ENCODE assay signal across 17 cellular contexts in the genomic region with DNA sequence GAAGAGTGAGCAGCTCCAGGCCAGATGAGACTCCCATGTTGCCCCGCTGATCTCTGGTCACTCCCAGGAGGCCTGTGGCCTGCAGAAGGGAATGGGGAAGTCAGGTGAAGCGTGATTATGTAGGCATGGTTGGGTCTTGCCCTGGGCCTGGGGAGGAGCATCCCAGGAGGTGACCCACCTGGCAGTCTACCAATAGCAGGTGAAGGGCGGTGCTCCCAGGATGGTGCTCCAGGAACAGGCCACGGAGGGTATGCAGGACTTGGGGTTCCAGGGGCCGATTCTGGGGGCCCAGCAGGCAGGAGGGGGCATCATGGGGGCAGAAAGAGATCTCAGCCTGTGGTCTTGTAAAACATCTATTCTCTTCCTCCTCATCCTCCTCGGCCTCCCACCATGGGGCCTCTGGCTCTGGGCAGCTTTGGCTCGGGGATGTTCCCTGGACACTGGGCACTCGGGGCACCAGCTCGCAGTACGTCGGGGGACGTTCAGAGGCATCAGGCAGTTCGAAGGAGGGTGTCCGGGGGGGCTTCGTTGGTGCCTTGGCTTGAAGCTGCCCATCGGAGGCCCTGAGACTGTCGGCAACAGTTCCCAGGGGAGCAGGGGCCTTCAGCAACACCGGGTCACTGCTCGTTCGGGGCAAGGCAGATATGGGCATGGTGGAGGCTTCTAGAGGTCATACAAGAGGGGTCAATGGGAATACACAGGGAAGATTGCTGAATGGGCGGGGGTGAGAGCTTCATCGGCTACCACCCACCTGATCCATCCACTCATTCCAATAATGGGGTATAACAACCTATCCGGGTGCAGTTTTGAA. TPM values are rescaled to one million over a fixed set of nuclear protein-coding genes. Genes with fewer than 3 reads are reported as not detected.
"Had no signal": no experiment of that assay in that cellular context is flagged by ENCODE, and none has a peak within 500 bp of the region (broad histone marks: within the 10 kb centered on the region; RNA-seq: fewer than 3 reads in every experiment).

No MANE protein-coding gene starts in this region.

- H3K4me3 Mint-ChIP-seq: activated CD8-positive, alpha-beta T cell treated with anti-CD3 and anti-CD28 coated beads, Interleukin-2, amount 10 ng/mL, durations not matched to agents 7 days and 5 days; activated naive CD4-positive, alpha-beta T cell treated with anti-CD3 and anti-CD28 coated beads for 36 hours; activated T-helper 1 cell treated with anti-CD3 and anti-CD28 coated beads, Interleukin-12 subunit alpha, Interleukin-12 subunit beta, Interleukin-2, Interleukin-4 antibody, amounts not matched to agents 30 ng/mL and 10 ng/mL and 1 ng/mL, durations not matched to agents 14 hours and 24 hours and 36 hours; nephron progenitor cell; WTC11 had no signal

- H3K4me1 ChIP-seq: body of pancreas had no signal

- H3K9me3 ChIP-seq: body of pancreas, esophagus squamous epithelium had no signal

- H3K27me3 ChIP-seq: body of pancreas, esophagus squamous epithelium had no signal

- H3K4me3 ChIP-seq: body of pancreas, esophagus squamous epithelium had no signal

- H3K27ac Mint-ChIP-seq: activated CD8-positive, alpha-beta T cell treated with anti-CD3 and anti-CD28 coated beads, Interleukin-2, amount 10 ng/mL, durations not matched to agents 7 days and 5 days; activated naive CD4-positive, alpha-beta T cell treated with anti-CD3 and anti-CD28 coated beads for 36 hours; activated T-helper 1 cell treated with anti-CD3 and anti-CD28 coated beads, Interleukin-12 subunit alpha, Interleukin-12 subunit beta, Interleukin-2, Interleukin-4 antibody, amounts not matched to agents 30 ng/mL and 10 ng/mL and 1 ng/mL, durations not matched to agents 14 hours and 24 hours and 36 hours; nephron progenitor cell; WTC11 had no signal

- H3K9me3 Mint-ChIP-seq: activated naive CD4-positive, alpha-beta T cell treated with anti-CD3 and anti-CD28 coated beads for 36 hours; activated T-helper 1 cell treated with anti-CD3 and anti-CD28 coated beads, Interleukin-12 subunit alpha, Interleukin-12 subunit beta, Interleukin-2, Interleukin-4 antibody, amounts not matched to agents 30 ng/mL and 10 ng/mL and 1 ng/mL, durations not matched to agents 14 hours and 24 hours and 36 hours; nephron progenitor cell; WTC11 had no signal

- DNase-seq: activated CD4-positive, alpha-beta T cell treated with anti-CD3 and anti-CD28 coated beads for 4 hours; activated CD8-positive, alpha-beta memory T cell treated with anti-CD3 and anti-CD28 coated beads, Interleukin-2, amount 50 U/mL, for 4 hours; activated CD8-positive, alpha-beta T cell treated with anti-CD3 and anti-CD28 coated beads, Interleukin-2, amount 10 ng/mL, durations not matched to agents 7 days and 5 days; activated naive CD4-positive, alpha-beta T cell treated with anti-CD3 and anti-CD28 coated beads for 36 hours; amniotic stem cell; body of pancreas; cortex of kidney; effector CD8-positive, alpha-beta T cell; esophagus squamous epithelium; mesendoderm; nephron progenitor cell had no signal

- H3K27ac ChIP-seq: body of pancreas had no signal

- FAIRE-seq: TTC549, urothelium cell line had no signal

- ATAC-seq: activated CD8-positive, alpha-beta T cell treated with anti-CD3 and anti-CD28 coated beads, Interleukin-2, amount 10 ng/mL, durations not matched to agents 7 days and 5 days; body of pancreas had no signal

RNA-seq across cellular contexts. Expression of a gene that starts 17.6 kb away (rescaled TPM):
- total RNA-seq: endothelial cell of umbilical vein, fibroblast of villous mesenchyme had no signal
- polyA plus RNA-seq: endothelial cell of umbilical vein had no signal

RNA-seq across cellular contexts. Expression of a gene that starts 34.4 kb away (rescaled TPM):
- total RNA-seq: endothelial cell of umbilical vein had no signal
